Comparison of ENCODE assay signal across 27 cellular contexts in genomic region chr4:173018446-173018845, GRCh38.
"Had no signal": no experiment of that assay in that cellular context is flagged by ENCODE, and none has a peak within 500 bp of the region (broad histone marks: within the 10 kb centered on the region; RNA-seq: fewer than 3 reads in every experiment).

No MANE protein-coding gene starts in this region.

- H3K4me3 Mint-ChIP-seq: mesothelial cell of epicardium; naive B cell; natural killer cell; nephron progenitor cell; neural progenitor cell; stimulated activated memory B cell treated with anti-CD40 and anti-IgM and Interleukin-4, amounts not matched to agents 10 μg/mL and 1 μg/mL and 100 μg/mL, for 72 hours; stimulated activated naive CD8-positive, alpha-beta T cell treated with anti-CD3 and anti-CD28 coated beads, Interleukin-15, amount 100 ng/mL, for 72 hours had no signal

- H3K27ac ChIP-seq: left ventricle myocardium inferior, neural progenitor cell, neutrophil, parathyroid adenoma, psoas muscle, right atrium auricular region, right lobe of liver, tibial nerve, upper lobe of left lung, vagina had no signal

- ATAC-seq: natural killer cell; psoas muscle; right lobe of liver; stimulated activated memory B cell treated with anti-CD40 and anti-IgM and Interleukin-4, amounts not matched to agents 10 μg/mL and 1 μg/mL and 100 μg/mL, for 72 hours; stimulated activated naive CD8-positive, alpha-beta T cell treated with anti-CD3 and anti-CD28 coated beads, Interleukin-15, amount 100 ng/mL, for 72 hours had no signal

- H3K36me3 ChIP-seq: left ventricle myocardium inferior, neural progenitor cell, neutrophil, right atrium auricular region, right lobe of liver, tibial nerve, upper lobe of left lung, vagina had no signal

- H3K27me3 ChIP-seq: neural progenitor cell, neutrophil, right atrium auricular region, right lobe of liver, tibial nerve, upper lobe of left lung, vagina had no signal

- H3K36me3 Mint-ChIP-seq: mesothelial cell of epicardium; naive B cell; natural killer cell; neural progenitor cell; stimulated activated memory B cell treated with anti-CD40 and anti-IgM and Interleukin-4, amounts not matched to agents 10 μg/mL and 1 μg/mL and 100 μg/mL, for 72 hours had no signal

- H3K4me3 ChIP-seq: left ventricle myocardium inferior, lung, neural progenitor cell, psoas muscle, right atrium auricular region, right lobe of liver, smooth muscle cell, tibial nerve, upper lobe of left lung, vagina had no signal

- H3K4me1 Mint-ChIP-seq: natural killer cell; stimulated activated memory B cell treated with anti-CD40 and anti-IgM and Interleukin-4, amounts not matched to agents 10 μg/mL and 1 μg/mL and 100 μg/mL, for 72 hours; stimulated activated naive CD8-positive, alpha-beta T cell treated with anti-CD3 and anti-CD28 coated beads, Interleukin-15, amount 100 ng/mL, for 72 hours had no signal

- H3K9me3 ChIP-seq: left ventricle myocardium inferior, neutrophil, psoas muscle, right atrium auricular region, right lobe of liver, tibial nerve, upper lobe of left lung, vagina had no signal

- H3K27me3 Mint-ChIP-seq: stimulated activated memory B cell treated with anti-CD40 and anti-IgM and Interleukin-4, amounts not matched to agents 10 μg/mL and 1 μg/mL and 100 μg/mL, for 72 hours; stimulated activated naive CD8-positive, alpha-beta T cell treated with anti-CD3 and anti-CD28 coated beads, Interleukin-15, amount 100 ng/mL, for 72 hours had no signal

- H3K9me3 Mint-ChIP-seq: mesothelial cell of epicardium; natural killer cell; nephron progenitor cell; stimulated activated naive CD8-positive, alpha-beta T cell treated with anti-CD3 and anti-CD28 coated beads, Interleukin-15, amount 100 ng/mL, for 72 hours had no signal

- DNase-seq: islet precursor cell; left ventricle myocardium inferior; mesendoderm; naive B cell; natural killer cell; nephron progenitor cell; occipital lobe; psoas muscle; right lobe of liver; stimulated activated CD4-positive, alpha-beta T cell treated with anti-CD3 and anti-CD28 coated beads, Interleukin-1b, Interleukin-23, amount 100 ng/mL, for 48 hours; stimulated activated CD4-positive, alpha-beta T cell treated with anti-CD3 and anti-CD28 coated beads, Interleukin-2, amount 100 ng/mL, for 48 hours; stimulated activated CD4-positive, alpha-beta T cell treated with anti-CD3 and anti-CD28 coated beads, Interleukin-4, amount 100 ng/mL, for 4 hours; stimulated activated CD8-positive, alpha-beta memory T cell treated with anti-CD3 and anti-CD28 coated beads, Interleukin-4, amount 100 ng/mL, for 48 hours; stimulated activated naive CD4-positive, alpha-beta T cell treated with Interleukin-2 at 50 U/mL for 16 hours; stimulated activated naive CD8-positive, alpha-beta T cell treated with anti-CD3 and anti-CD28 coated beads, Interleukin-15, amount 100 ng/mL, for 72 hours; substantia nigra; upper lobe of left lung had no signal

- H3K27ac Mint-ChIP-seq: mesothelial cell of epicardium; natural killer cell; nephron progenitor cell; neural progenitor cell; stimulated activated memory B cell treated with anti-CD40 and anti-IgM and Interleukin-4, amounts not matched to agents 10 μg/mL and 1 μg/mL and 100 μg/mL, for 72 hours; stimulated activated naive CD8-positive, alpha-beta T cell treated with anti-CD3 and anti-CD28 coated beads, Interleukin-15, amount 100 ng/mL, for 72 hours had no signal

- H3K4me1 ChIP-seq: parathyroid adenoma, psoas muscle, right atrium auricular region, right lobe of liver, upper lobe of left lung, vagina had no signal
